In genomic region chr21:31660134-31660565, GRCh38 we compare ENCODE assay signal across 8 cellular contexts. TPM values are rescaled to one million over a fixed set of nuclear protein-coding genes. Genes with fewer than 3 reads are reported as not detected.
A peak's percentile ranks its signal among the peaks of the same experiment; 100 is the strongest.
DNase-seq lines count a peak whose midpoint lies in the region; ATAC-seq and TF ChIP-seq lines count a peak whose summit lies in the region.

No MANE protein-coding gene starts in this region.

- POLR2A ChIA-PET in Caco-2 (lab: Charles Lee) = no interaction called here

- no peaks in the 10 kb centered on the region for H3K36me3 ChIP-seq in Caco-2 (ENCODE audit: control insufficient read depth, insufficient read depth, low read length)
- peaks cover 3% of the 10 kb centered on the region; the same call in 1 of the 2 replicates for H3K36me3 ChIP-seq in SU-DHL-6 (ENCODE audit: low read length)
- H3K36me3 ChIP-seq in muscle layer of duodenum (ENCODE audit: control insufficient read depth in 1 of 2, insufficient read depth in 2 of 2, low read length in 2 of 2) = peaks cover 0 to 12% of the 10 kb centered on the region in 2 donors

- intact Hi-C loops in Caco-2 (cut with micrococcal nuclease; ENCODE audit: unreplicated experiment) = no loop called here

- peak overlapping the region; percentile 76 for H3K9ac ChIP-seq in SU-DHL-6 (ENCODE audit: low read length)

- H3K79me2 ChIP-seq in SU-DHL-6 (ENCODE audit: insufficient read depth, low read length) = peaks cover 49% of the 10 kb centered on the region

- no peak overlapping the region for H2AFZ ChIP-seq in SU-DHL-6 (ENCODE audit: low read depth, low read length, severe bottlenecking)

- H3K4me1 ChIP-seq in Caco-2 (no peaks in the 10 kb centered on the region), muscle layer of duodenum (ENCODE audit: control insufficient read depth in 1 of 2, insufficient read depth in 2 of 2, low read length in 2 of 2) (peaks cover 0 to 10% of the 10 kb centered on the region in 2 donors)

- BruUV-seq in Caco-2 (replicated peaks; lab: Mats Ljungman, UMichigan) = no TSS peak

- H3K27ac ChIP-seq in SU-DHL-6 (ENCODE audit: low read depth, low read length) (peak overlapping the region; percentile 54), muscle layer of duodenum (ENCODE audit: low read length) (peak overlapping the region; percentile 76)

- H3K4me3 ChIP-seq in Caco-2 (ENCODE audit: low read depth, low read length) = peak overlapping the region; percentile 97
- peak overlapping the region; percentile 89 for H3K4me3 ChIP-seq in SU-DHL-6 (ENCODE audit: insufficient read depth, low read length, poor library complexity, severe bottlenecking)
- peak overlapping the region; percentile 64 for H3K4me3 ChIP-seq in epithelial cell of proximal tubule (ENCODE audit: low read depth, low read length)
- H3K4me3 ChIP-seq in muscle layer of duodenum (ENCODE audit: low read depth in 1 of 2, low read length in 2 of 2) = peak overlapping the region; percentile 85 to 87

- CTCF ChIA-PET in Caco-2 (lab: Charles Lee) = no interaction called here

- no peak for TF ChIP-seq CTCF in Caco-2 (IDR thresholded peaks at IDR 0.05; ENCODE audit: insufficient read depth in 1 of 2, low read depth in 1 of 2, low read length in 1 of 2, severe bottlenecking in 1 of 2, unreplicated experiment in 1 of 2)
- TF ChIP-seq CTCF in SU-DHL-6 (IDR thresholded peaks at IDR 0.05; ENCODE audit: insufficient read depth, low read length, poor library complexity, severe bottlenecking) = no peak
- TF ChIP-seq CTCF in epithelial cell of proximal tubule (conservative IDR thresholded peaks at IDR 0.05; ENCODE audit: low read depth, low read length) = no peak

- H4K20me1 ChIP-seq in SU-DHL-6 (ENCODE audit: low read depth, low read length) = no peaks in the 10 kb centered on the region

- H3K36me3 Mint-ChIP-seq in Caco-2 (ENCODE audit: insufficient read depth, unreplicated experiment) = peaks cover 37% of the 10 kb centered on the region

- H3K27ac Mint-ChIP-seq in Caco-2 (ENCODE audit: unreplicated experiment) = peak overlapping the region; percentile 94

- peak; percentile 18 for ATAC-seq in GM19328 (IDR thresholded peaks at IDR 0.05; ENCODE audit: unreplicated experiment)
- peak; percentile 26 for ATAC-seq in HG03342 (IDR thresholded peaks at IDR 0.05; ENCODE audit: unreplicated experiment)

- H3K4me1 Mint-ChIP-seq in Caco-2 (ENCODE audit: low read depth, unreplicated experiment) = peaks cover 7% of the 10 kb centered on the region

- DNase-seq in Caco-2 = no peak
- DNase-seq in epithelial cell of proximal tubule (ENCODE audit: low read depth) = no peak
- no peak for DNase-seq in cerebellum (ENCODE audit: low spot score)
- no peak for DNase-seq in NCI-H1436 treated with DMSO at 0.1 percent for 48 hours (lab: John Stamatoyannopoulos, UW)

- H3K4me2 ChIP-seq in SU-DHL-6 (ENCODE audit: low read depth, low read length, poor library complexity, severe bottlenecking) = peak overlapping the region; percentile 95

- H3K27me3 ChIP-seq in Caco-2 (replicated peaks; ENCODE audit: control insufficient read depth, insufficient read depth, low read length) (no peaks in the 10 kb centered on the region), SU-DHL-6 (ENCODE audit: low read length) (no peaks in the 10 kb centered on the region), muscle layer of duodenum (ENCODE audit: low read depth, low read length) (no peaks in the 10 kb centered on the region)

- no peaks in the 10 kb centered on the region for H3K27me3 Mint-ChIP-seq in Caco-2 (ENCODE audit: insufficient read depth, unreplicated experiment)

- H3K9me3 Mint-ChIP-seq in Caco-2 (ENCODE audit: unreplicated experiment) = no peaks in the 10 kb centered on the region

- H3K9me3 ChIP-seq in Caco-2 = no peaks in the 10 kb centered on the region
- no peaks in the 10 kb centered on the region for H3K9me3 ChIP-seq in SU-DHL-6 (ENCODE audit: insufficient read depth, low read length)
- H3K9me3 ChIP-seq in muscle layer of duodenum (ENCODE audit: control insufficient read depth in 1 of 2, low read length in 2 of 2) = no peaks in the 10 kb centered on the region

- peak overlapping the region; percentile 92 for H3K4me3 Mint-ChIP-seq in Caco-2 (ENCODE audit: unreplicated experiment)

- H3F3A ChIP-seq in SU-DHL-6 (ENCODE audit: insufficient read depth) = peaks cover 11% of the 10 kb centered on the region; the same call in 1 of the 2 replicates

- no peaks in the 10 kb centered on the region for H3K9me2 ChIP-seq in SU-DHL-6 (replicated peaks; ENCODE audit: insufficient read depth, low read length)

RNA-seq across cellular contexts. Expression of gene SOD1, which starts 0.7 kb away (rescaled TPM):
- 227 and 238 TPM in 2 replicates for total RNA-seq in Caco-2 (2022)
- 302 and 314 TPM in 2 replicates for total RNA-seq in epithelial cell of proximal tubule
- total RNA-seq in cerebellum = 67.1 TPM
